Comparison of ENCODE assay signal across 11 cellular contexts in genomic region chr10:132184816-132185593, GRCh38. TPM values are rescaled to one million over a fixed set of nuclear protein-coding genes. Genes with fewer than 3 reads are reported as not detected.
A peak's percentile ranks its signal among the peaks of the same experiment; 100 is the strongest.
DNase-seq lines count a peak whose midpoint lies in the region; ATAC-seq and TF ChIP-seq lines count a peak whose summit lies in the region.
"Had no signal": no experiment of that assay in that cellular context is flagged by ENCODE, and none has a peak within 500 bp of the region (broad histone marks: within the 10 kb centered on the region; RNA-seq: fewer than 3 reads in every experiment).

No MANE protein-coding gene starts in this region.

- no peaks in the 10 kb centered on the region for H3K36me3 ChIP-seq in left ventricle myocardium inferior
- H3K36me3 ChIP-seq in right lobe of liver: no peaks in the 10 kb centered on the region

- H3K27ac Mint-ChIP-seq in WTC11: no peak overlapping the region

- WGBS in right lobe of liver (ENCODE audit: insufficient coverage, low coverage, low lambda C conversion rate, missing lambda C conversion rate): 48% methylated on average over 16 of the region's 35 CpGs

- intact Hi-C loops in left ventricle myocardium inferior (cut with micrococcal nuclease) (no loop called here), Right ventricle myocardium inferior (cut with DNase I) (no loop called here), right lobe of liver (cut with DNase I) (no loop called here)

- TF ChIP-seq CTCF in left ventricle myocardium inferior (IDR thresholded peaks at IDR 0.05; ENCODE audit: borderline replicate concordance) (no peak), WTC11 (IDR thresholded peaks at IDR 0.05) (no peak), right lobe of liver (IDR thresholded peaks at IDR 0.05) (no peak)

- peak overlapping the region; percentile 37 for H3K4me3 Mint-ChIP-seq in WTC11

- ATAC-seq in Right ventricle myocardium inferior: no peak
- ATAC-seq in WTC11: no peak
- no peak for ATAC-seq in right lobe of liver
- ATAC-seq in GM21423 (IDR thresholded peaks at IDR 0.05; ENCODE audit: unreplicated experiment): no peak
- no peak for ATAC-seq in GM19463 (IDR thresholded peaks at IDR 0.05; ENCODE audit: unreplicated experiment)

- H3K9me3 ChIP-seq in left ventricle myocardium inferior (replicated peaks) (no peaks in the 10 kb centered on the region), right lobe of liver (no peaks in the 10 kb centered on the region)
- H3K9me3 ChIP-seq: body of pancreas had no signal

- H3K9me3 Mint-ChIP-seq in WTC11: no peaks in the 10 kb centered on the region

- DNase-seq in left ventricle myocardium inferior (no peak), Right ventricle myocardium inferior (ENCODE audit: missing footprints) (no peak), WTC11 (ENCODE audit: low spot score) (no peak), right lobe of liver (peak in 2 of 3 donors; percentile 17 to 53), AG08395 (ENCODE audit: low spot score) (no peak), foreskin melanocyte (no peak)
- DNase-seq: NCI-H2171 had no signal

- H3K27me3 ChIP-seq in left ventricle myocardium inferior (ENCODE audit: low read depth): peaks cover 36% of the 10 kb centered on the region
- H3K27me3 ChIP-seq in right lobe of liver: peaks cover 0 to 32% of the 10 kb centered on the region in 2 donors

- H3K27ac ChIP-seq in left ventricle myocardium inferior (replicated peaks) (no peak overlapping the region), right lobe of liver (no peak overlapping the region)
- H3K27ac ChIP-seq: body of pancreas, SK-N-MC had no signal

- peaks cover 59% of the 10 kb centered on the region for H3K27me3 Mint-ChIP-seq in WTC11 (ENCODE audit: low read depth)

- H3K4me1 ChIP-seq in left ventricle myocardium inferior (peaks cover 53% of the 10 kb centered on the region), right lobe of liver (peaks cover 0 to 24% (median 0%) of the 10 kb centered on the region in 4 donors)

- TF ChIP-seq POLR2A in right lobe of liver (IDR thresholded peaks at IDR 0.05): no peak

- peak overlapping the region; percentile 73 for H3K4me3 ChIP-seq in left ventricle myocardium inferior
- no peak overlapping the region for H3K4me3 ChIP-seq in right lobe of liver
- H3K4me3 ChIP-seq: SK-N-MC had no signal

- POLR2A ChIA-PET in WTC11 (lab: Charles Lee): no interaction called here

- H3K36me3 Mint-ChIP-seq in WTC11: no peaks in the 10 kb centered on the region

- CTCF ChIA-PET in WTC11 (lab: Charles Lee): interaction anchor here (1.0 to 1.2 kb wide), 2 partner anchors 9 to 176 kb away, joined by 3 to 4 read pairs; no protein-coding TSS in a partner anchor

- H3K4me1 Mint-ChIP-seq in WTC11: peaks cover 9% of the 10 kb centered on the region

TF ChIP-seq in WTC11, 78 proteins besides CTCF, POLR2A, EP300 and RAD21 (continues in another document):
- TF ChIP-seq AR (CRISPR knock-in tag; IDR thresholded peaks at IDR 0.05) (no peak), CREB1 (CRISPR knock-in tag; IDR thresholded peaks at IDR 0.05) (no peak), ELF4 (CRISPR knock-in tag; IDR thresholded peaks at IDR 0.05; ENCODE audit: low read depth) (no peak), FOXK1 (CRISPR knock-in tag; IDR thresholded peaks at IDR 0.05) (no peak), NFYB (CRISPR knock-in tag; conservative IDR thresholded peaks at IDR 0.05; ENCODE audit: low read depth) (no peak), ZNF512 (CRISPR knock-in tag; IDR thresholded peaks at IDR 0.05; ENCODE audit: borderline replicate concordance) (no peak), TP53 (CRISPR knock-in tag; IDR thresholded peaks at IDR 0.05) (no peak), ATF2 (CRISPR knock-in tag; IDR thresholded peaks at IDR 0.05; ENCODE audit: borderline replicate concordance, low read depth) (no peak), AFF4 (CRISPR knock-in tag; IDR thresholded peaks at IDR 0.05; ENCODE audit: borderline replicate concordance) (no peak), FOXP1 (CRISPR knock-in tag; IDR thresholded peaks at IDR 0.05; ENCODE audit: borderline replicate concordance) (no peak), ZNF232 (CRISPR knock-in tag; IDR thresholded peaks at IDR 0.05) (no peak), TEAD4 (CRISPR knock-in tag; IDR thresholded peaks at IDR 0.05) (no peak), ZBTB43 (CRISPR knock-in tag; IDR thresholded peaks at IDR 0.05) (no peak)

RNA-seq across cellular contexts. Expression of gene DPYSL4, which starts 1.7 kb away (rescaled TPM):
- total RNA-seq in left ventricle myocardium inferior: 42.8 TPM
- total RNA-seq in Right ventricle myocardium inferior: 24.9 TPM
- 16.8 to 18.1 TPM (median 17.0 TPM) in 3 replicates for total RNA-seq in WTC11 (2021)
- total RNA-seq in right lobe of liver: under 1 TPM in 3 of 6 experiments, not detected in 3; 0.24 to 0.31 (median 0.25) TPM

Comparison
In these comparisons a context has a peak if more than half of its experiments do, and no peak if none do; other contexts are left out.
1. DNase-seq: peak in right lobe of liver (2 of 3); none in left ventricle myocardium inferior (single experiment), Right ventricle myocardium inferior (single experiment), WTC11 (single experiment), AG08395 (single experiment) and foreskin melanocyte (single experiment).
2. RNA of gene DPYSL4, which starts 1.7 kb away (total RNA-seq): 42.8 TPM in left ventricle myocardium inferior (single experiment), 24.9 TPM in Right ventricle myocardium inferior (single experiment) and 16.8 to 18.1 TPM in WTC11; 0.24 to 0.31 TPM in right lobe of liver; every median in the first group is over 10 times any median in the second.